Comparison of ENCODE assay signal across 1 cellular context in genomic region chr4:128455076-128455345, GRCh38.
TF ChIP-seq lines count a peak whose summit lies in the region.

No MANE protein-coding gene starts in this region.

TF ChIP-seq in GM12878, 131 proteins besides CTCF, POLR2A, EP300 and RAD21:
- TF ChIP-seq BCL3 (IDR thresholded peaks at IDR 0.05; ENCODE audit: borderline replicate concordance, insufficient read depth, low read depth, low read length, poor library complexity, severe bottlenecking) (no peak), IKZF1 (conservative IDR thresholded peaks at IDR 0.05) (no peak), TCF3 (IDR thresholded peaks at IDR 0.05; ENCODE audit: borderline replicate concordance, insufficient read depth, low read depth, low read length) (no peak), NR2F1 (conservative IDR thresholded peaks at IDR 0.05) (no peak), CBX3 (IDR thresholded peaks at IDR 0.05; ENCODE audit: borderline replicate concordance, low read depth) (no peak), WRNIP1 (IDR thresholded peaks at IDR 0.05; ENCODE audit: borderline replicate concordance, low read depth, low read length) (no peak), SMAD1 (IDR thresholded peaks at IDR 0.05; ENCODE audit: low read depth, partially characterized antibody) (no peak), ZNF687 (IDR thresholded peaks at IDR 0.05) (no peak), ZNF207 (IDR thresholded peaks at IDR 0.05; ENCODE audit: borderline replicate concordance) (no peak), JUNB (IDR thresholded peaks at IDR 0.05) (no peak), PML (IDR thresholded peaks at IDR 0.05; ENCODE audit: low read length) (no peak), MTA2 (IDR thresholded peaks at IDR 0.05; ENCODE audit: low read depth) (no peak), ZBED1 (IDR thresholded peaks at IDR 0.05; ENCODE audit: borderline replicate concordance) (no peak), ATF2 (IDR thresholded peaks at IDR 0.05; ENCODE audit: low read length) (no peak), ZBTB33 (IDR thresholded peaks at IDR 0.05) (no peak), EZH2 (IDR thresholded peaks at IDR 0.05; ENCODE audit: borderline replicate concordance, control insufficient read depth, low read depth, low read length) (no peak), DPF2 (IDR thresholded peaks at IDR 0.05) (no peak), TBL1XR1 (IDR thresholded peaks at IDR 0.05; ENCODE audit: low read depth, low read length) (no peak), ZNF217 (IDR thresholded peaks at IDR 0.05) (no peak), KDM1A (IDR thresholded peaks at IDR 0.05; ENCODE audit: borderline replicate concordance) (no peak)
